Comparison of ENCODE assay signal across 1 cellular context in the genomic region with DNA sequence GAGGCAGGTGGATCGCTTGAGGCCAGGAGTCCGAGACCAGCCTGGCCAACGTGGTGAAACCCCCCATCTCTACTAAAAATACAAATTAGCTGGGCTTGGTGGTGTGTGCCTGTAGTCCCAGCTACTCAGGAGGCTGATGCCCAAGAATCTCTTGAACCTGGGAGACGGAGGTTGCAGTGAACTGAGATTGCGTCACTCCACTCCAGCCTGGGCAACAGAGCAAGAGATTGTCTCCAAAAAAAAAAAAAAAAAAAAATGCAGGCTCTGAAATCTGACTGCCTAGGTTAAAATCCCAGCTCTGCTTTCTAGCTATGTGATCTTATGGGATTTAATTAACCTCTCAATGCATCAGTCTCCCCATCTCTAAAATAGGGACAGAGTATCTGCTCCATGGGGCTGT.
TF ChIP-seq lines count a peak whose summit lies in the region.

No MANE protein-coding gene starts in this region.

TF ChIP-seq in H1, 55 proteins besides CTCF, POLR2A, EP300 and RAD21:
- TF ChIP-seq CEBPB (IDR thresholded peaks at IDR 0.05; ENCODE audit: low read depth, low read length) (peak; percentile 50; the same call in 1 of the 2 replicates), PHF8 (conservative IDR thresholded peaks at IDR 0.05; ENCODE audit: low read depth, low read length) (no peak), ZNF274 (IDR thresholded peaks at IDR 0.05; ENCODE audit: borderline replicate concordance, extremely low read depth, low read length) (no peak), RXRA (IDR thresholded peaks at IDR 0.05; ENCODE audit: insufficient read depth, low read depth, low read length) (no peak)
- TF ChIP-seq, protein P1, sequence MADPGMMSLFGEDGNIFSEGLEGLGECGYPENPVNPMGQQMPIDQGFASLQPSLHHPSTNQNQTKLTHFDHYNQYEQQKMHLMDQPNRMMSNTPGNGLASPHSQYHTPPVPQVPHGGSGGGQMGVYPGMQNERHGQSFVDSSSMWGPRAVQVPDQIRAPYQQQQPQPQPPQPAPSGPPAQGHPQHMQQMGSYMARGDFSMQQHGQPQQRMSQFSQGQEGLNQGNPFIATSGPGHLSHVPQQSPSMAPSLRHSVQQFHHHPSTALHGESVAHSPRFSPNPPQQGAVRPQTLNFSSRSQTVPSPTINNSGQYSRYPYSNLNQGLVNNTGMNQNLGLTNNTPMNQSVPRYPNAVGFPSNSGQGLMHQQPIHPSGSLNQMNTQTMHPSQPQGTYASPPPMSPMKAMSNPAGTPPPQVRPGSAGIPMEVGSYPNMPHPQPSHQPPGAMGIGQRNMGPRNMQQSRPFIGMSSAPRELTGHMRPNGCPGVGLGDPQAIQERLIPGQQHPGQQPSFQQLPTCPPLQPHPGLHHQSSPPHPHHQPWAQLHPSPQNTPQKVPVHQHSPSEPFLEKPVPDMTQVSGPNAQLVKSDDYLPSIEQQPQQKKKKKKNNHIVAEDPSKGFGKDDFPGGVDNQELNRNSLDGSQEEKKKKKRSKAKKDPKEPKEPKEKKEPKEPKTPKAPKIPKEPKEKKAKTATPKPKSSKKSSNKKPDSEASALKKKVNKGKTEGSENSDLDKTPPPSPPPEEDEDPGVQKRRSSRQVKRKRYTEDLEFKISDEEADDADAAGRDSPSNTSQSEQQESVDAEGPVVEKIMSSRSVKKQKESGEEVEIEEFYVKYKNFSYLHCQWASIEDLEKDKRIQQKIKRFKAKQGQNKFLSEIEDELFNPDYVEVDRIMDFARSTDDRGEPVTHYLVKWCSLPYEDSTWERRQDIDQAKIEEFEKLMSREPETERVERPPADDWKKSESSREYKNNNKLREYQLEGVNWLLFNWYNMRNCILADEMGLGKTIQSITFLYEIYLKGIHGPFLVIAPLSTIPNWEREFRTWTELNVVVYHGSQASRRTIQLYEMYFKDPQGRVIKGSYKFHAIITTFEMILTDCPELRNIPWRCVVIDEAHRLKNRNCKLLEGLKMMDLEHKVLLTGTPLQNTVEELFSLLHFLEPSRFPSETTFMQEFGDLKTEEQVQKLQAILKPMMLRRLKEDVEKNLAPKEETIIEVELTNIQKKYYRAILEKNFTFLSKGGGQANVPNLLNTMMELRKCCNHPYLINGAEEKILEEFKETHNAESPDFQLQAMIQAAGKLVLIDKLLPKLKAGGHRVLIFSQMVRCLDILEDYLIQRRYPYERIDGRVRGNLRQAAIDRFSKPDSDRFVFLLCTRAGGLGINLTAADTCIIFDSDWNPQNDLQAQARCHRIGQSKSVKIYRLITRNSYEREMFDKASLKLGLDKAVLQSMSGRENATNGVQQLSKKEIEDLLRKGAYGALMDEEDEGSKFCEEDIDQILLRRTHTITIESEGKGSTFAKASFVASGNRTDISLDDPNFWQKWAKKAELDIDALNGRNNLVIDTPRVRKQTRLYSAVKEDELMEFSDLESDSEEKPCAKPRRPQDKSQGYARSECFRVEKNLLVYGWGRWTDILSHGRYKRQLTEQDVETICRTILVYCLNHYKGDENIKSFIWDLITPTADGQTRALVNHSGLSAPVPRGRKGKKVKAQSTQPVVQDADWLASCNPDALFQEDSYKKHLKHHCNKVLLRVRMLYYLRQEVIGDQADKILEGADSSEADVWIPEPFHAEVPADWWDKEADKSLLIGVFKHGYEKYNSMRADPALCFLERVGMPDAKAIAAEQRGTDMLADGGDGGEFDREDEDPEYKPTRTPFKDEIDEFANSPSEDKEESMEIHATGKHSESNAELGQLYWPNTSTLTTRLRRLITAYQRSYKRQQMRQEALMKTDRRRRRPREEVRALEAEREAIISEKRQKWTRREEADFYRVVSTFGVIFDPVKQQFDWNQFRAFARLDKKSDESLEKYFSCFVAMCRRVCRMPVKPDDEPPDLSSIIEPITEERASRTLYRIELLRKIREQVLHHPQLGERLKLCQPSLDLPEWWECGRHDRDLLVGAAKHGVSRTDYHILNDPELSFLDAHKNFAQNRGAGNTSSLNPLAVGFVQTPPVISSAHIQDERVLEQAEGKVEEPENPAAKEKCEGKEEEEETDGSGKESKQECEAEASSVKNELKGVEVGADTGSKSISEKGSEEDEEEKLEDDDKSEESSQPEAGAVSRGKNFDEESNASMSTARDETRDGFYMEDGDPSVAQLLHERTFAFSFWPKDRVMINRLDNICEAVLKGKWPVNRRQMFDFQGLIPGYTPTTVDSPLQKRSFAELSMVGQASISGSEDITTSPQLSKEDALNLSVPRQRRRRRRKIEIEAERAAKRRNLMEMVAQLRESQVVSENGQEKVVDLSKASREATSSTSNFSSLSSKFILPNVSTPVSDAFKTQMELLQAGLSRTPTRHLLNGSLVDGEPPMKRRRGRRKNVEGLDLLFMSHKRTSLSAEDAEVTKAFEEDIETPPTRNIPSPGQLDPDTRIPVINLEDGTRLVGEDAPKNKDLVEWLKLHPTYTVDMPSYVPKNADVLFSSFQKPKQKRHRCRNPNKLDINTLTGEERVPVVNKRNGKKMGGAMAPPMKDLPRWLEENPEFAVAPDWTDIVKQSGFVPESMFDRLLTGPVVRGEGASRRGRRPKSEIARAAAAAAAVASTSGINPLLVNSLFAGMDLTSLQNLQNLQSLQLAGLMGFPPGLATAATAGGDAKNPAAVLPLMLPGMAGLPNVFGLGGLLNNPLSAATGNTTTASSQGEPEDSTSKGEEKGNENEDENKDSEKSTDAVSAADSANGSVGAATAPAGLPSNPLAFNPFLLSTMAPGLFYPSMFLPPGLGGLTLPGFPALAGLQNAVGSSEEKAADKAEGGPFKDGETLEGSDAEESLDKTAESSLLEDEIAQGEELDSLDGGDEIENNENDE (IDR thresholded peaks at IDR 0.05; ENCODE audit: insufficient replicate concordance, low read length): no peak
